1 cellular context compared by ENCODE assay signal in the genomic region with DNA sequence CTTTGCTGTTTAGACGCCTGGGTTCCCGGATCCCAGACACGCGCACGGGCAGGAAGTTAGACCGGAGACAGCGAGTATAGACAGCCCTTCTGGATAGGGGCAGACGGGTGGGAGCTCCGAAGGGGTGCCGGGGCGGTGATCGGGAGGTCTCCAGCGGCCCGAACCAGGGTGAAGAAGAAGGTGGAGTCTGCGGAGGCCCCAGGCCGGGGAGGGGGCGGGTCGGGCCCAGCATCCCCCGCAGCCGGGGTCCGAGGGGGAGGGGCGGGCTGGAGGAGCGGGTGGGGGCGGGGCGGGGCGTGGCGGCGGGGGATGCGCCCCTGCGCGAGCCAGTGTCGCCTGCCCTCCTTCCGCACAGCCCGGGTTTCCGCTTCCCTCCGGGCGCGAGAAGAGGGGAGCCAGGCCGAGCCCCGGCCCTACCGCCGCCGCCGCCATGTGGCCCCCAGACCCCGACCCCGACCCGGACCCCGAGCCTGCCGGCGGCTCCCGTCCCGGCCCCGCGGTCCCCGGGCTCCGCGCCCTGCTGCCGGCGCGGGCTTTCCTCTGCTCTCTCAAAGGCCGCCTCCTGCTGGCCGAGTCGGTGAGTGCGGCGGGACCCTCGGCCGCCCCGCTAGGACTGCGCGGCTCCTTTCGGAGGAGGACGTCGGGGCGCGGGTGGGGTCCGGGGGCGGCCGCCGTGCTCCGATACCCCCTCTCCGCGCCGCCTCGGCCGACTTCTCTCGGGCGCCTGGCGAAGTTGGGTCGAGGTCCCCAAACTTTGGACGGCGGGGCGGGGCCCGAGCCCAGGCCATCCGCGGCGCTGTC.
TF ChIP-seq lines count a peak whose summit lies in the region.

Gene CMTM3, plus strand, starts transcription at position 329 of the 801 bp plus-strand sequence. Its CDS starts 102 bp downstream, at position 431.

TF ChIP-seq in HepG2, 621 proteins besides CTCF, POLR2A, EP300 and RAD21 (continued from another document and continues in another):
- TF ChIP-seq, protein P1, sequence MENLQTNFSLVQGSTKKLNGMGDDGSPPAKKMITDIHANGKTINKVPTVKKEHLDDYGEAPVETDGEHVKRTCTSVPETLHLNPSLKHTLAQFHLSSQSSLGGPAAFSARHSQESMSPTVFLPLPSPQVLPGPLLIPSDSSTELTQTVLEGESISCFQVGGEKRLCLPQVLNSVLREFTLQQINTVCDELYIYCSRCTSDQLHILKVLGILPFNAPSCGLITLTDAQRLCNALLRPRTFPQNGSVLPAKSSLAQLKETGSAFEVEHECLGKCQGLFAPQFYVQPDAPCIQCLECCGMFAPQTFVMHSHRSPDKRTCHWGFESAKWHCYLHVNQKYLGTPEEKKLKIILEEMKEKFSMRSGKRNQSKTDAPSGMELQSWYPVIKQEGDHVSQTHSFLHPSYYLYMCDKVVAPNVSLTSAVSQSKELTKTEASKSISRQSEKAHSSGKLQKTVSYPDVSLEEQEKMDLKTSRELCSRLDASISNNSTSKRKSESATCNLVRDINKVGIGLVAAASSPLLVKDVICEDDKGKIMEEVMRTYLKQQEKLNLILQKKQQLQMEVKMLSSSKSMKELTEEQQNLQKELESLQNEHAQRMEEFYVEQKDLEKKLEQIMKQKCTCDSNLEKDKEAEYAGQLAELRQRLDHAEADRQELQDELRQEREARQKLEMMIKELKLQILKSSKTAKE (CRISPR knock-in tag; IDR thresholded peaks at IDR 0.05; ENCODE audit: borderline replicate concordance) = 0 out of 2 replicates have a peak, but pooled peaks have one; percentile 27
- TF ChIP-seq ZNF709 (CRISPR knock-in tag; IDR thresholded peaks at IDR 0.05) = no peak
- TF ChIP-seq ZNF850 (CRISPR knock-in tag; conservative IDR thresholded peaks at IDR 0.05) = no peak
- peak; percentile 11; the same call in 1 of the 2 replicates for TF ChIP-seq POLR2G (IDR thresholded peaks at IDR 0.05; ENCODE audit: low read depth, low read length)
- 0 out of 2 replicates have a peak, but pooled peaks have one; percentile 19 for TF ChIP-seq SPEN (CRISPR knock-in tag; IDR thresholded peaks at IDR 0.05; ENCODE audit: low read depth)
- no peak for TF ChIP-seq GTF2F1 (IDR thresholded peaks at IDR 0.05; ENCODE audit: low read length)
- TF ChIP-seq ZNF503 (CRISPR knock-in tag; IDR thresholded peaks at IDR 0.05) = 0 out of 2 replicates have a peak, but pooled peaks have one; percentile 21
- TF ChIP-seq ZNF773 (CRISPR knock-in tag; IDR thresholded peaks at IDR 0.05; ENCODE audit: borderline replicate concordance) = no peak
- TF ChIP-seq ZNF350 (CRISPR knock-in tag; IDR thresholded peaks at IDR 0.05; ENCODE audit: borderline replicate concordance, low read depth) = no peak
- no peak for TF ChIP-seq MTA3 (CRISPR knock-in tag; IDR thresholded peaks at IDR 0.05)
- no peak for TF ChIP-seq ZNF253 (CRISPR knock-in tag; IDR thresholded peaks at IDR 0.05; ENCODE audit: borderline replicate concordance)
- no peak for TF ChIP-seq PITX1 (CRISPR knock-in tag; IDR thresholded peaks at IDR 0.05)
- TF ChIP-seq ZNF550 (CRISPR knock-in tag; IDR thresholded peaks at IDR 0.05; ENCODE audit: borderline replicate concordance) = no peak
- TF ChIP-seq, protein P2, sequence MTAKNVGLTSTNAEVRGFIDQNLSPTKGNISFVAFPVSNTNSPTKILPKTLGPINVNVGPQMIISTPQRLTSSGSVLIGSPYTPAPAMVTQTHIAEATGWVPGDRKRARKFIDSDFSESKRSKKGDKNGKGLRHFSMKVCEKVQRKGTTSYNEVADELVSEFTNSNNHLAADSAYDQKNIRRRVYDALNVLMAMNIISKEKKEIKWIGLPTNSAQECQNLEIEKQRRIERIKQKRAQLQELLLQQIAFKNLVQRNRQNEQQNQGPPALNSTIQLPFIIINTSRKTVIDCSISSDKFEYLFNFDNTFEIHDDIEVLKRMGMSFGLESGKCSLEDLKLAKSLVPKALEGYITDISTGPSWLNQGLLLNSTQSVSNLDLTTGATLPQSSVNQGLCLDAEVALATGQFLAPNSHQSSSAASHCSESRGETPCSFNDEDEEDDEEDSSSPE (CRISPR knock-in tag; IDR thresholded peaks at IDR 0.05) = peak; percentile 33; the same call in 1 of the 2 replicates
- no peak for TF ChIP-seq SMAD3 (CRISPR knock-in tag; IDR thresholded peaks at IDR 0.05)
- TF ChIP-seq ZNF878 (CRISPR knock-in tag; IDR thresholded peaks at IDR 0.05) = no peak
- no peak for TF ChIP-seq BRCA1 (CRISPR knock-in tag; IDR thresholded peaks at IDR 0.05)
- no peak for TF ChIP-seq ZNF30 (CRISPR knock-in tag; IDR thresholded peaks at IDR 0.05)
- no peak for TF ChIP-seq ZBTB38 (CRISPR knock-in tag; IDR thresholded peaks at IDR 0.05)
- TF ChIP-seq ZNF343 (CRISPR knock-in tag; IDR thresholded peaks at IDR 0.05) = no peak
- TF ChIP-seq STAT5B (CRISPR knock-in tag; IDR thresholded peaks at IDR 0.05) = no peak
- no peak; the same call in 1 of the 2 replicates for TF ChIP-seq CBFB (CRISPR knock-in tag; IDR thresholded peaks at IDR 0.05)
- TF ChIP-seq ZNF446 (CRISPR knock-in tag; IDR thresholded peaks at IDR 0.05) = no peak; the same call in 1 of the 2 replicates
- TF ChIP-seq ZNF567 (CRISPR knock-in tag; IDR thresholded peaks at IDR 0.05; ENCODE audit: borderline replicate concordance) = no peak
- TF ChIP-seq FOXJ3 (CRISPR knock-in tag; IDR thresholded peaks at IDR 0.05; ENCODE audit: borderline replicate concordance) = no peak
- peak; percentile 69; the same call in 1 of the 2 replicates for TF ChIP-seq ZSCAN20 (CRISPR knock-in tag; IDR thresholded peaks at IDR 0.05; ENCODE audit: borderline replicate concordance)
- TF ChIP-seq, protein P3, sequence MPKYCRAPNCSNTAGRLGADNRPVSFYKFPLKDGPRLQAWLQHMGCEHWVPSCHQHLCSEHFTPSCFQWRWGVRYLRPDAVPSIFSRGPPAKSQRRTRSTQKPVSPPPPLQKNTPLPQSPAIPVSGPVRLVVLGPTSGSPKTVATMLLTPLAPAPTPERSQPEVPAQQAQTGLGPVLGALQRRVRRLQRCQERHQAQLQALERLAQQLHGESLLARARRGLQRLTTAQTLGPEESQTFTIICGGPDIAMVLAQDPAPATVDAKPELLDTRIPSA (CRISPR knock-in tag; IDR thresholded peaks at IDR 0.05; ENCODE audit: borderline replicate concordance) = no peak
- TF ChIP-seq ZNF501 (CRISPR knock-in tag; IDR thresholded peaks at IDR 0.05) = no peak
- TF ChIP-seq, protein P4, sequence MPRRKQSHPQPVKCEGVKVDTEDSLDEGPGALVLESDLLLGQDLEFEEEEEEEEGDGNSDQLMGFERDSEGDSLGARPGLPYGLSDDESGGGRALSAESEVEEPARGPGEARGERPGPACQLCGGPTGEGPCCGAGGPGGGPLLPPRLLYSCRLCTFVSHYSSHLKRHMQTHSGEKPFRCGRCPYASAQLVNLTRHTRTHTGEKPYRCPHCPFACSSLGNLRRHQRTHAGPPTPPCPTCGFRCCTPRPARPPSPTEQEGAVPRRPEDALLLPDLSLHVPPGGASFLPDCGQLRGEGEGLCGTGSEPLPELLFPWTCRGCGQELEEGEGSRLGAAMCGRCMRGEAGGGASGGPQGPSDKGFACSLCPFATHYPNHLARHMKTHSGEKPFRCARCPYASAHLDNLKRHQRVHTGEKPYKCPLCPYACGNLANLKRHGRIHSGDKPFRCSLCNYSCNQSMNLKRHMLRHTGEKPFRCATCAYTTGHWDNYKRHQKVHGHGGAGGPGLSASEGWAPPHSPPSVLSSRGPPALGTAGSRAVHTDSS (CRISPR knock-in tag; conservative IDR thresholded peaks at IDR 0.05) = no peak
- TF ChIP-seq TSC22D2 (CRISPR knock-in tag; IDR thresholded peaks at IDR 0.05; ENCODE audit: borderline replicate concordance) = no peak
- TF ChIP-seq ZNF101 (CRISPR knock-in tag; IDR thresholded peaks at IDR 0.05; ENCODE audit: borderline replicate concordance, low read depth) = no peak
- TF ChIP-seq NFKB2 (CRISPR knock-in tag; IDR thresholded peaks at IDR 0.05; ENCODE audit: borderline replicate concordance) = 0 out of 2 replicates have a peak, but pooled peaks have one; percentile 43
- TF ChIP-seq, protein P5, sequence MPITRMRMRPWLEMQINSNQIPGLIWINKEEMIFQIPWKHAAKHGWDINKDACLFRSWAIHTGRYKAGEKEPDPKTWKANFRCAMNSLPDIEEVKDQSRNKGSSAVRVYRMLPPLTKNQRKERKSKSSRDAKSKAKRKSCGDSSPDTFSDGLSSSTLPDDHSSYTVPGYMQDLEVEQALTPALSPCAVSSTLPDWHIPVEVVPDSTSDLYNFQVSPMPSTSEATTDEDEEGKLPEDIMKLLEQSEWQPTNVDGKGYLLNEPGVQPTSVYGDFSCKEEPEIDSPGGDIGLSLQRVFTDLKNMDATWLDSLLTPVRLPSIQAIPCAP (CRISPR knock-in tag; IDR thresholded peaks at IDR 0.05; ENCODE audit: low read depth) = no peak
- TF ChIP-seq, protein P6, sequence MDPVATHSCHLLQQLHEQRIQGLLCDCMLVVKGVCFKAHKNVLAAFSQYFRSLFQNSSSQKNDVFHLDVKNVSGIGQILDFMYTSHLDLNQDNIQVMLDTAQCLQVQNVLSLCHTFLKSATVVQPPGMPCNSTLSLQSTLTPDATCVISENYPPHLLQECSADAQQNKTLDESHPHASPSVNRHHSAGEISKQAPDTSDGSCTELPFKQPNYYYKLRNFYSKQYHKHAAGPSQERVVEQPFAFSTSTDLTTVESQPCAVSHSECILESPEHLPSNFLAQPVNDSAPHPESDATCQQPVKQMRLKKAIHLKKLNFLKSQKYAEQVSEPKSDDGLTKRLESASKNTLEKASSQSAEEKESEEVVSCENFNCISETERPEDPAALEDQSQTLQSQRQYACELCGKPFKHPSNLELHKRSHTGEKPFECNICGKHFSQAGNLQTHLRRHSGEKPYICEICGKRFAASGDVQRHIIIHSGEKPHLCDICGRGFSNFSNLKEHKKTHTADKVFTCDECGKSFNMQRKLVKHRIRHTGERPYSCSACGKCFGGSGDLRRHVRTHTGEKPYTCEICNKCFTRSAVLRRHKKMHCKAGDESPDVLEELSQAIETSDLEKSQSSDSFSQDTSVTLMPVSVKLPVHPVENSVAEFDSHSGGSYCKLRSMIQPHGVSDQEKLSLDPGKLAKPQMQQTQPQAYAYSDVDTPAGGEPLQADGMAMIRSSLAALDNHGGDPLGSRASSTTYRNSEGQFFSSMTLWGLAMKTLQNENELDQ (CRISPR knock-in tag; IDR thresholded peaks at IDR 0.05; ENCODE audit: borderline replicate concordance) = no peak
- TF ChIP-seq BCLAF1 (IDR thresholded peaks at IDR 0.05) = no peak
- TF ChIP-seq BATF2 (CRISPR knock-in tag; IDR thresholded peaks at IDR 0.05) = no peak
- TF ChIP-seq JARID2 (CRISPR knock-in tag; IDR thresholded peaks at IDR 0.05; ENCODE audit: insufficient replicate concordance) = no peak
- no peak for TF ChIP-seq ATAD3A (CRISPR knock-in tag; IDR thresholded peaks at IDR 0.05)
- TF ChIP-seq, protein P7, sequence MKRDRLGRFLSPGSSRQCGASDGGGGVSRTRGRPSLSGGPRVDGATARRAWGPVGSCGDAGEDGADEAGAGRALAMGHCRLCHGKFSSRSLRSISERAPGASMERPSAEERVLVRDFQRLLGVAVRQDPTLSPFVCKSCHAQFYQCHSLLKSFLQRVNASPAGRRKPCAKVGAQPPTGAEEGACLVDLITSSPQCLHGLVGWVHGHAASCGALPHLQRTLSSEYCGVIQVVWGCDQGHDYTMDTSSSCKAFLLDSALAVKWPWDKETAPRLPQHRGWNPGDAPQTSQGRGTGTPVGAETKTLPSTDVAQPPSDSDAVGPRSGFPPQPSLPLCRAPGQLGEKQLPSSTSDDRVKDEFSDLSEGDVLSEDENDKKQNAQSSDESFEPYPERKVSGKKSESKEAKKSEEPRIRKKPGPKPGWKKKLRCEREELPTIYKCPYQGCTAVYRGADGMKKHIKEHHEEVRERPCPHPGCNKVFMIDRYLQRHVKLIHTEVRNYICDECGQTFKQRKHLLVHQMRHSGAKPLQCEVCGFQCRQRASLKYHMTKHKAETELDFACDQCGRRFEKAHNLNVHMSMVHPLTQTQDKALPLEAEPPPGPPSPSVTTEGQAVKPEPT (CRISPR knock-in tag; IDR thresholded peaks at IDR 0.05; ENCODE audit: low read depth) = no peak
- no peak for TF ChIP-seq MEF2D (CRISPR knock-in tag; IDR thresholded peaks at IDR 0.05)
- no peak for TF ChIP-seq KDM5B (CRISPR knock-in tag; IDR thresholded peaks at IDR 0.05; ENCODE audit: borderline replicate concordance)
- no peak for TF ChIP-seq U2AF2 (IDR thresholded peaks at IDR 0.05; ENCODE audit: low read depth, low read length)
- no peak for TF ChIP-seq ZNF879 (CRISPR knock-in tag; IDR thresholded peaks at IDR 0.05)
- no peak for TF ChIP-seq ZNF468 (CRISPR knock-in tag; IDR thresholded peaks at IDR 0.05)
